Comparison of ENCODE assay signal across 9 cellular contexts in genomic region chr19:41053331-41053730, GRCh38. TPM values are rescaled to one million over a fixed set of nuclear protein-coding genes. Genes with fewer than 3 reads are reported as not detected.
"Had no signal": no experiment of that assay in that cellular context is flagged by ENCODE, and none has a peak within 500 bp of the region (broad histone marks: within the 10 kb centered on the region; RNA-seq: fewer than 3 reads in every experiment).

No MANE protein-coding gene starts in this region.

RNA-seq across cellular contexts. Expression of gene CYP2A13, which starts 34.9 kb away (rescaled TPM):
- total RNA-seq: LHCN-M2, MCF 10A, NCI-H460, OCI-LY7, PC-9, Right ventricle myocardium inferior, RPMI7951, SJCRH30, SK-MEL-5 had no signal
